Comparison of ENCODE assay signal across 16 cellular contexts in genomic region chr1:177517556-177517955, GRCh38.
DNase-seq lines count a peak whose midpoint lies in the region; ATAC-seq and TF ChIP-seq lines count a peak whose summit lies in the region.
"Had no signal": no experiment of that assay in that cellular context is flagged by ENCODE, and none has a peak within 500 bp of the region (broad histone marks: within the 10 kb centered on the region; RNA-seq: fewer than 3 reads in every experiment).

No MANE protein-coding gene starts in this region.

- DNase-seq in LHCN-M2 (ENCODE audit: low read depth) = peak; percentile 5
- peak; percentile 35 for DNase-seq in choroid plexus epithelial cell (ENCODE audit: low read depth)
- DNase-seq in iPS-NIHi7 (ENCODE audit: extremely low spot score) = peak; percentile 16
- no peak for DNase-seq in lower lobe of right lung
- DNase-seq in COR-L47 (lab: John Stamatoyannopoulos, UW) = no peak
- DNase-seq in prostate gland (ENCODE audit: low spot score) = no peak
- no peak for DNase-seq in NCI-H510A treated with DMSO at 0.1 percent for 48 hours (lab: John Stamatoyannopoulos, UW)
- DNase-seq: activated CD4-positive, alpha-beta T cell treated with anti-CD3 and anti-CD28 coated beads, Interleukin-2, amount 10 ng/mL, durations not matched to agents 24 days and 14 days; activated CD8-positive, alpha-beta memory T cell treated with anti-CD3 and anti-CD28 coated beads, Interleukin-2, amount 50 U/mL, for 48 hours; anterior cingulate cortex; DMS153; glutamatergic neuron; NCI-H2081; Right ventricle myocardium superior; spleen had no signal

- no peak for TF ChIP-seq POLR2A in prostate gland (IDR thresholded peaks at IDR 0.05)

- H3K27ac ChIP-seq in lower lobe of right lung (no peak overlapping the region), prostate gland (no peak overlapping the region)
- H3K27ac ChIP-seq: BLaER1, spleen had no signal

- H3K9me3 ChIP-seq in lower lobe of right lung (no peaks in the 10 kb centered on the region), prostate gland (no peaks in the 10 kb centered on the region)
- H3K9me3 ChIP-seq: BLaER1, spleen had no signal

- H3K4me1 ChIP-seq in lower lobe of right lung (no peaks in the 10 kb centered on the region), prostate gland (replicated peaks) (no peaks in the 10 kb centered on the region)
- H3K4me1 ChIP-seq: BLaER1, spleen had no signal

- ATAC-seq in lower lobe of right lung = no peak

- WGBS in prostate gland = 43% methylated on average over 3 of the region's 3 CpGs

- H3K27me3 ChIP-seq in lower lobe of right lung (ENCODE audit: low read depth) (no peaks in the 10 kb centered on the region), prostate gland (replicated peaks; ENCODE audit: insufficient read depth) (no peaks in the 10 kb centered on the region)
- H3K27me3 ChIP-seq: BLaER1, spleen had no signal

- no peak overlapping the region for H3K4me3 ChIP-seq in choroid plexus epithelial cell (ENCODE audit: low read depth, low read length)
- H3K4me3 ChIP-seq in lower lobe of right lung = no peak overlapping the region
- H3K4me3 ChIP-seq in prostate gland = no peak overlapping the region
- H3K4me3 ChIP-seq: BLaER1, spleen had no signal

- intact Hi-C loops in lower lobe of right lung (cut with DNase I) (no loop called here), prostate gland (cut with DNase I) (no loop called here)

- TF ChIP-seq CTCF in choroid plexus epithelial cell (conservative IDR thresholded peaks at IDR 0.05; ENCODE audit: low read depth, low read length) = no peak
- no peak for TF ChIP-seq CTCF in lower lobe of right lung (IDR thresholded peaks at IDR 0.05)
- no peak for TF ChIP-seq CTCF in prostate gland (IDR thresholded peaks at IDR 0.05)

- H3K36me3 ChIP-seq in lower lobe of right lung (no peaks in the 10 kb centered on the region), prostate gland (no peaks in the 10 kb centered on the region)
- H3K36me3 ChIP-seq: BLaER1, spleen had no signal

Comparison
In these comparisons a context has a peak if more than half of its experiments do, and no peak if none do; other contexts are left out.
1. DNase-seq: peak in LHCN-M2 (single experiment), choroid plexus epithelial cell (single experiment) and iPS-NIHi7 (single experiment); none in lower lobe of right lung (single experiment), COR-L47 (single experiment), prostate gland (single experiment) and NCI-H510A treated with DMSO at 0.1 percent for 48 hours (single experiment).